19 cellular contexts compared by ENCODE assay signal in the genomic region with DNA sequence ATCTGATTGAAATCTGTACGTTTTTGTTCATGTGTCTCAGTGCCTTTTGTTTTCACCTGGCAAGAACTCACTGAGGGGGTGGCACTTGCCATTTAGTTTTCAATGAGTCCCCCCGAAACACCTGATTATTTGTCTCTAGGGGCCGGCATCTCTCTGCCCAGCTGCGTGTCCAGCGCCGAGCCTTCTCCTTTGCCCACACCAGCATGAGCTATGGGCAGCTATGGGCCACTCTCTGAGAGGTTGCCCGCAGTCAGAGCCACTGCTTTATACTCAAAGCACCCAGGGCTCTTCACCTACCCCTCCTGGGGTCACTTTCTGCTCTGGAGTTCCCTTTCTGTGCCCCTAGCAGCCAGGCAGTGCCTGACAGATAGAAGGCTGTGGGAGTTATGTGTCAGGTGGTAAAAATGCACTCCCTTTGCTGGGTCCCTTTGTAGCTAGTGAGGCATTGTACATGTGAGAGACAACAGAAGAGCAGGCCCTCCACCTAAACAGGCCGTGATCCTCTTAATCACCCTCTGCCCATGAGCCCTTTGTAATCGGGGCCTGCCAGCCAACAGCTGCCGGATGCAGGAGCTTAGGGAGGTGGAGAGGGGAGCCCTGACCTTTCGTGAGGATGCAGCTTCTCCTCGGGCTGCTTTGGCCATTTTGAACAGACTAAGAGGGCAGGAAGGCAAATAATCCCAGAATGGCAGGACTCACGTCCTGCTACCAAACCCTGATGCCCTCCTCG.
DNase-seq lines count a peak whose midpoint lies in the region; ATAC-seq and TF ChIP-seq lines count a peak whose summit lies in the region.
"Had no signal": no experiment of that assay in that cellular context is flagged by ENCODE, and none has a peak within 500 bp of the region (broad histone marks: within the 10 kb centered on the region; RNA-seq: fewer than 3 reads in every experiment).

No MANE protein-coding gene starts in this region.

- H3F3A ChIP-seq in GM23338 (replicated peaks; ENCODE audit: low read depth) (no peaks in the 10 kb centered on the region), neural progenitor cell (ENCODE audit: low read depth) (peaks cover 10% of the 10 kb centered on the region)

- no peak overlapping the region for H3K9ac ChIP-seq in neural progenitor cell

- H3K27me3 ChIP-seq in GM23338 (ENCODE audit: insufficient read depth) (no peaks in the 10 kb centered on the region), adrenal gland (no peaks in the 10 kb centered on the region), neural progenitor cell (no peaks in the 10 kb centered on the region)

- TF ChIP-seq CTCF in GM23338 (conservative IDR thresholded peaks at IDR 0.05; ENCODE audit: low read depth in 2 of 2) (no peak), adrenal gland (IDR thresholded peaks at IDR 0.05) (no peak), neural progenitor cell (IDR thresholded peaks at IDR 0.05) (no peak)

- H3K4me2 ChIP-seq in GM23338: no peak overlapping the region
- peak overlapping the region; percentile 52 for H3K4me2 ChIP-seq in neural progenitor cell

- ATAC-seq in GM23338 (no peak; the same call in 2 of the 3 replicates), GM19395 (IDR thresholded peaks at IDR 0.05; ENCODE audit: unreplicated experiment) (no peak), GM18858 (IDR thresholded peaks at IDR 0.05; ENCODE audit: unreplicated experiment) (no peak)
- ATAC-seq: PC-3 had no signal

- H3K4me3 ChIP-seq in GM23338 (no peak overlapping the region), adrenal gland (no peak overlapping the region), neural progenitor cell (no peak overlapping the region)
- H3K4me3 ChIP-seq: HAP-1 had no signal

- H3K36me3 ChIP-seq in GM23338 (ENCODE audit: insufficient read depth) (no peaks in the 10 kb centered on the region), adrenal gland (replicated peaks in 1 of 2) (no peaks in the 10 kb centered on the region), neural progenitor cell (no peaks in the 10 kb centered on the region)
- H3K36me3 ChIP-seq: HAP-1 had no signal

- H3K9me3 ChIP-seq in adrenal gland (replicated peaks in 1 of 3) (no peaks in the 10 kb centered on the region), neural progenitor cell (ENCODE audit: low read depth) (no peaks in the 10 kb centered on the region)
- H3K9me3 ChIP-seq: HAP-1 had no signal

- H3K27ac Mint-ChIP-seq in GM23338 (peak overlapping the region; percentile 50), neural progenitor cell (no peak overlapping the region)

- H3K4me1 ChIP-seq in GM23338 (ENCODE audit: insufficient read depth): no peaks in the 10 kb centered on the region
- H3K4me1 ChIP-seq in adrenal gland (replicated peaks in 1 of 2): peaks cover 10 to 22% of the 10 kb centered on the region in 2 donors
- peaks cover 40% of the 10 kb centered on the region for H3K4me1 ChIP-seq in neural progenitor cell
- H3K4me1 ChIP-seq: HAP-1 had no signal

- TF ChIP-seq POLR2A in adrenal gland (IDR thresholded peaks at IDR 0.05): no peak

- 53 to 69% (median 56%) methylated on average over 14 of the region's 14 CpGs for WGBS in adrenal gland, 4 donors

- in situ Hi-C loops in ACHN (cut with HindIII; ENCODE audit: low pct_ligation_motif_present, low pct_unique_long_range_greater_than_20kb, low sequenced_read_pairs): no loop called here

- H3K79me2 ChIP-seq in GM23338 (replicated peaks; ENCODE audit: insufficient read depth): no peaks in the 10 kb centered on the region
- no peaks in the 10 kb centered on the region for H3K79me2 ChIP-seq in neural progenitor cell (ENCODE audit: low read depth)

- H3K4me3 Mint-ChIP-seq in GM23338 (no peak overlapping the region), neural progenitor cell (no peak overlapping the region)

- H3K27me3 Mint-ChIP-seq in GM23338 (ENCODE audit: insufficient read depth, low read depth, poor library complexity) (peaks cover 9% of the 10 kb centered on the region), neural progenitor cell (ENCODE audit: insufficient read depth, low read depth) (no peaks in the 10 kb centered on the region)

- no peaks in the 10 kb centered on the region for H4K20me1 ChIP-seq in GM23338 (replicated peaks; ENCODE audit: insufficient read depth)
- no peaks in the 10 kb centered on the region for H4K20me1 ChIP-seq in neural progenitor cell (ENCODE audit: low read depth)

- DNase-seq in GM23338 (ENCODE audit: low spot score): no peak
- DNase-seq in NCI-H146 treated with DMSO at 0.1 percent for 48 hours (lab: John Stamatoyannopoulos, UW; ENCODE audit: unreplicated experiment): peak; percentile 12
- DNase-seq in adrenal gland: peak in 3 of 7 donors; percentile 22 to 51 (median 49)
- DNase-seq in neural progenitor cell (ENCODE audit: low spot score): peak; percentile 89
- DNase-seq in ACHN: no peak
- DNase-seq in HuH-7 (ENCODE audit: low spot score): no peak
- DNase-seq: AML-193, COR-L47, EL, NCI-H1417, NCI-H2029, NCI-H2171, NCI-H526 treated with DMSO at 0.1 percent for 48 hours, PC-3, SW 1271 had no signal

- H3K36me3 Mint-ChIP-seq in GM23338 (ENCODE audit: low read depth) (peaks cover 12% of the 10 kb centered on the region; the same call in 2 of the 3 replicates), neural progenitor cell (peaks cover 3% of the 10 kb centered on the region)

- H2AFZ ChIP-seq in GM23338: no peak overlapping the region
- no peak overlapping the region for H2AFZ ChIP-seq in neural progenitor cell (replicated peaks)

- no peaks in the 10 kb centered on the region for H3K9me3 Mint-ChIP-seq in GM23338
- H3K9me3 Mint-ChIP-seq in neural progenitor cell: no peaks in the 10 kb centered on the region

- H3K4me1 Mint-ChIP-seq in GM23338 (peaks cover 5% of the 10 kb centered on the region; the same call in 2 of the 3 replicates), neural progenitor cell (peaks cover 24% of the 10 kb centered on the region)

- H3K27ac ChIP-seq in GM23338 (ENCODE audit: low read depth) (no peak overlapping the region), adrenal gland (peak overlapping the region in 4 of 5 donors; percentile 35 to 72 (median 38)), neural progenitor cell (peak overlapping the region; percentile 49)
- H3K27ac ChIP-seq: HL-60 had no signal

- intact Hi-C loops in adrenal gland (cut with DNase I): no loop called here

- no peaks in the 10 kb centered on the region for H3K9me2 ChIP-seq in GM23338 (ENCODE audit: insufficient read depth)

TF ChIP-seq in GM23338, 12 proteins besides CTCF, POLR2A, EP300 and RAD21:
- TF ChIP-seq EZH2phosphoT487 (IDR thresholded peaks at IDR 0.05; ENCODE audit: unreplicated experiment): no peak
- no peak for TF ChIP-seq ZNF114 (CRISPR knock-in tag; IDR thresholded peaks at IDR 0.05)

Comparison
In these comparisons a context has a peak if more than half of its experiments do, and no peak if none do; other contexts are left out.
1. DNase-seq: peak in NCI-H146 treated with DMSO at 0.1 percent for 48 hours (single experiment) and neural progenitor cell (single experiment); none in GM23338 (single experiment), ACHN (single experiment) and HuH-7 (single experiment).